21 cellular contexts compared by ENCODE assay signal in the genomic region with DNA sequence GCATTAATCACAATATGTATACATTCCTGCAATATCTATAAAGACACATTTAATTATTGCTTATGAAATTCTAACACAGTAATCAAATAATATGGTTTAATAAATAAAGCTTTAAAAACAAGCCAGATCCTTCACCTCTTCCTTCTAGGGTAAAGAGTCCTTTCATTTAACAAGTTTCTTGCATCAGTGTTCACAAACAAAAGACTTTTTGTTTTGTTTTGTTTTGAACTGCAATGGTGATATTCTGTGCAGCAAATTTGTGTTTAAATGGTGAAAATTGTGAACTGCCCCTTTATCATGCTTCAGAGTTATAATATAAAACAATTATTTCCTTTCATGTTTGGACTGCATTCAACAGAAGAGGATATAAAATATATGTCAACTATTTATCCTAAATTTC.
DNase-seq lines count a peak whose midpoint lies in the region; ATAC-seq, FAIRE-seq and TF ChIP-seq lines count a peak whose summit lies in the region.
"Had no signal": no experiment of that assay in that cellular context is flagged by ENCODE, and none has a peak within 500 bp of the region (broad histone marks: within the 10 kb centered on the region; RNA-seq: fewer than 3 reads in every experiment).

No MANE protein-coding gene starts in this region.

- peak overlapping the region; percentile 1; the same call in 1 of the 2 replicates for H3K27ac ChIP-seq in VCaP

- FAIRE-seq in frontal cortex (lab: Jason Lieb, UNC): peak; percentile 19
- FAIRE-seq: GM12892, H54, HTR-8/SVneo had no signal

- DNase-seq in frontal cortex (ENCODE audit: low spot score in 2 of 2) (no peak), neural crest cell (ENCODE audit: low read depth, low spot score) (no peak), pons (ENCODE audit: low spot score) (peak; percentile 70), G401 (ENCODE audit: low spot score) (no peak), nucleus accumbens (lab: John Stamatoyannopoulos, UW) (no peak)
- no peak for DNase-seq in activated naive CD8-positive, alpha-beta T cell treated with anti-CD3 and anti-CD28 coated beads for 36 hours
- DNase-seq: BE2C; C1 segment of cervical spinal cord; CD4-positive, CD25-positive, alpha-beta regulatory T cell; CD8-positive, alpha-beta memory T cell; COR-L47; DMS 273 treated with DMSO at 0.1 percent for 48 hours; GDM1; HCEC 1CT; IMR-90 had no signal

- H3K9me3 Mint-ChIP-seq in neural crest cell: peaks cover 2% of the 10 kb centered on the region
- no peaks in the 10 kb centered on the region for H3K9me3 Mint-ChIP-seq in activated naive CD8-positive, alpha-beta T cell treated with anti-CD3 and anti-CD28 coated beads for 36 hours
- H3K9me3 Mint-ChIP-seq: GM23338 had no signal

- peaks cover 4% of the 10 kb centered on the region for H3K36me3 Mint-ChIP-seq in neural crest cell (ENCODE audit: low read depth)
- H3K36me3 Mint-ChIP-seq in activated naive CD8-positive, alpha-beta T cell treated with anti-CD3 and anti-CD28 coated beads for 36 hours: no peaks in the 10 kb centered on the region
- H3K36me3 Mint-ChIP-seq: CD4-positive, CD25-positive, alpha-beta regulatory T cell; CD8-positive, alpha-beta memory T cell had no signal

- no peak for ATAC-seq in HG03095 (IDR thresholded peaks at IDR 0.05; ENCODE audit: unreplicated experiment)
- ATAC-seq: GM23338 had no signal

- no peak for TF ChIP-seq CTCF in VCaP (conservative IDR thresholded peaks at IDR 0.05)
- TF ChIP-seq CTCF in neural crest cell (conservative IDR thresholded peaks at IDR 0.05): no peak

- peak overlapping the region; percentile 37 for H3K27ac Mint-ChIP-seq in neural crest cell (ENCODE audit: unreplicated experiment)
- H3K27ac Mint-ChIP-seq in activated naive CD8-positive, alpha-beta T cell treated with anti-CD3 and anti-CD28 coated beads for 36 hours: no peak overlapping the region
- H3K27ac Mint-ChIP-seq: CD4-positive, CD25-positive, alpha-beta regulatory T cell; CD8-positive, alpha-beta memory T cell; GM23338 had no signal

- H3K4me3 Mint-ChIP-seq in neural crest cell: peak overlapping the region; percentile 58
- no peak overlapping the region for H3K4me3 Mint-ChIP-seq in activated naive CD8-positive, alpha-beta T cell treated with anti-CD3 and anti-CD28 coated beads for 36 hours
- H3K4me3 Mint-ChIP-seq: CD4-positive, CD25-positive, alpha-beta regulatory T cell; CD8-positive, alpha-beta memory T cell; GM23338 had no signal

- H3K4me1 Mint-ChIP-seq in neural crest cell: peaks cover 35% of the 10 kb centered on the region
- no peaks in the 10 kb centered on the region for H3K4me1 Mint-ChIP-seq in activated naive CD8-positive, alpha-beta T cell treated with anti-CD3 and anti-CD28 coated beads for 36 hours
- H3K4me1 Mint-ChIP-seq: CD4-positive, CD25-positive, alpha-beta regulatory T cell; CD8-positive, alpha-beta memory T cell had no signal

- no peaks in the 10 kb centered on the region for H3K27me3 Mint-ChIP-seq in neural crest cell (ENCODE audit: low read depth)
- H3K27me3 Mint-ChIP-seq in activated naive CD8-positive, alpha-beta T cell treated with anti-CD3 and anti-CD28 coated beads for 36 hours: no peaks in the 10 kb centered on the region
- H3K27me3 Mint-ChIP-seq: CD4-positive, CD25-positive, alpha-beta regulatory T cell; CD8-positive, alpha-beta memory T cell had no signal

- in situ Hi-C loops in G401 (cut with HindIII; ENCODE audit: low sequenced_read_pairs): no loop called here
